Comparison of ENCODE assay signal across 22 cellular contexts in genomic region chr3:129620828-129621605, GRCh38. TPM values are rescaled to one million over a fixed set of nuclear protein-coding genes. Genes with fewer than 3 reads are reported as not detected.
A peak's percentile ranks its signal among the peaks of the same experiment; 100 is the strongest.
DNase-seq lines count a peak whose midpoint lies in the region; ATAC-seq and TF ChIP-seq lines count a peak whose summit lies in the region.
"Had no signal": no experiment of that assay in that cellular context is flagged by ENCODE, and none has a peak within 500 bp of the region (broad histone marks: within the 10 kb centered on the region; RNA-seq: fewer than 3 reads in every experiment).

No MANE protein-coding gene starts in this region.

- TF ChIP-seq CTCF in osteocyte (IDR thresholded peaks at IDR 0.05): no peak

- no peaks in the 10 kb centered on the region for H3K36me3 ChIP-seq in H7 (replicated peaks; ENCODE audit: control insufficient read depth, insufficient read depth, low read length)
- H3K36me3 ChIP-seq: ascending aorta, transverse colon had no signal

- H3K27ac Mint-ChIP-seq in osteocyte (ENCODE audit: unreplicated experiment) (peak overlapping the region; percentile 85), T-helper 17 cell (no peak overlapping the region)
- H3K27ac Mint-ChIP-seq: activated naive CD8-positive, alpha-beta T cell treated with anti-CD3 and anti-CD28 coated beads for 36 hours had no signal

- H3K27me3 Mint-ChIP-seq in osteocyte (ENCODE audit: unreplicated experiment): no peaks in the 10 kb centered on the region
- no peaks in the 10 kb centered on the region for H3K27me3 Mint-ChIP-seq in T-helper 17 cell

- H3K9me3 ChIP-seq in T-helper 17 cell (ENCODE audit: control insufficient read depth, low read length, poor library complexity, severe bottlenecking): no peaks in the 10 kb centered on the region
- H3K9me3 ChIP-seq: ascending aorta, transverse colon had no signal

- no peak for ATAC-seq in T-helper 17 cell
- ATAC-seq in HG02884 (IDR thresholded peaks at IDR 0.05; ENCODE audit: unreplicated experiment): no peak
- ATAC-seq: naive thymus-derived CD8-positive, alpha-beta T cell had no signal

- H3K4me3 Mint-ChIP-seq in osteocyte (ENCODE audit: unreplicated experiment): no peak overlapping the region
- H3K4me3 Mint-ChIP-seq in T-helper 17 cell: no peak overlapping the region
- H3K4me3 Mint-ChIP-seq: activated naive CD8-positive, alpha-beta T cell treated with anti-CD3 and anti-CD28 coated beads for 36 hours; CD14-positive monocyte; mesothelial cell of epicardium had no signal

- DNase-seq in 8988T: peak; percentile 17
- DNase-seq in H7: peak; percentile 60
- DNase-seq in left kidney (ENCODE audit: low read depth, low spot score): peak; percentile 41
- DNase-seq in osteocyte (ENCODE audit: extremely low spot score, unreplicated experiment): peak; percentile 83
- no peak for DNase-seq in T-helper 17 cell
- DNase-seq in ACHN: no peak
- DNase-seq: activated CD4-positive, alpha-beta T cell treated with anti-CD3 and anti-CD28 coated beads, Interleukin-2, amount 50 U/mL, for 48 hours; activated naive CD8-positive, alpha-beta T cell treated with anti-CD3 and anti-CD28 coated beads for 36 hours; Calu3; caudate nucleus; dorsolateral prefrontal cortex; NCI-H1048; NCI-H1694 treated with DMSO at 0.1 percent for 48 hours; NCI-H2171 treated with DMSO at 0.1 percent for 48 hours; RPMI8226; stimulated activated CD4-positive, alpha-beta T cell treated with anti-CD3 and anti-CD28 coated beads, Interleukin-1b, Interleukin-23, amount 100 ng/mL, for 48 hours; transverse colon had no signal

- no peaks in the 10 kb centered on the region for H3K9me3 Mint-ChIP-seq in osteocyte (ENCODE audit: unreplicated experiment)
- H3K9me3 Mint-ChIP-seq: activated naive CD8-positive, alpha-beta T cell treated with anti-CD3 and anti-CD28 coated beads for 36 hours; CD14-positive monocyte; mesothelial cell of epicardium; naive thymus-derived CD8-positive, alpha-beta T cell had no signal

- H3K4me1 Mint-ChIP-seq in osteocyte (ENCODE audit: unreplicated experiment): peaks cover 77% of the 10 kb centered on the region
- peaks cover 6% of the 10 kb centered on the region for H3K4me1 Mint-ChIP-seq in T-helper 17 cell
- H3K4me1 Mint-ChIP-seq: activated naive CD8-positive, alpha-beta T cell treated with anti-CD3 and anti-CD28 coated beads for 36 hours had no signal

- in situ Hi-C loops in ACHN (cut with HindIII; ENCODE audit: low pct_ligation_motif_present, low pct_unique_long_range_greater_than_20kb, low sequenced_read_pairs): no loop called here

- no peaks in the 10 kb centered on the region for H3K27me3 ChIP-seq in H7 (ENCODE audit: control insufficient read depth, insufficient read depth, low read length)
- H3K27me3 ChIP-seq: ascending aorta, dorsolateral prefrontal cortex, transverse colon had no signal

- H3K36me3 Mint-ChIP-seq in osteocyte (ENCODE audit: unreplicated experiment): no peaks in the 10 kb centered on the region
- no peaks in the 10 kb centered on the region for H3K36me3 Mint-ChIP-seq in T-helper 17 cell (ENCODE audit: low read depth)
- H3K36me3 Mint-ChIP-seq: activated naive CD8-positive, alpha-beta T cell treated with anti-CD3 and anti-CD28 coated beads for 36 hours; mesothelial cell of epicardium; naive thymus-derived CD8-positive, alpha-beta T cell had no signal

- no peak overlapping the region for H3K4me3 ChIP-seq in H7 (ENCODE audit: insufficient read depth, low read depth, low read length)
- H3K4me3 ChIP-seq: ascending aorta, dorsolateral prefrontal cortex, transverse colon had no signal

RNA-seq across cellular contexts. Expression of gene PLXND1, which starts 14.5 kb away (rescaled TPM):
- 59.0 and 70.4 TPM in 2 replicates for total RNA-seq in H7 (2014; rRNA removed; shearing (Covaris generic))
- total RNA-seq in osteocyte: 316 and 358 TPM in 2 replicates
- total RNA-seq in T-helper 17 cell: 100 to 1,000 TPM in 1 of 2 donors, 10 to 100 TPM in 1; 78.8 to 152 TPM

Comparison
In these comparisons a context has a peak if more than half of its experiments do, and no peak if none do; other contexts are left out.
1. DNase-seq: peak in 8988T (single experiment), H7 (single experiment), left kidney (single experiment) and osteocyte (single experiment); none in T-helper 17 cell (0 of 3) and ACHN (single experiment).